Comparison of ENCODE assay signal across 9 cellular contexts in the genomic region with DNA sequence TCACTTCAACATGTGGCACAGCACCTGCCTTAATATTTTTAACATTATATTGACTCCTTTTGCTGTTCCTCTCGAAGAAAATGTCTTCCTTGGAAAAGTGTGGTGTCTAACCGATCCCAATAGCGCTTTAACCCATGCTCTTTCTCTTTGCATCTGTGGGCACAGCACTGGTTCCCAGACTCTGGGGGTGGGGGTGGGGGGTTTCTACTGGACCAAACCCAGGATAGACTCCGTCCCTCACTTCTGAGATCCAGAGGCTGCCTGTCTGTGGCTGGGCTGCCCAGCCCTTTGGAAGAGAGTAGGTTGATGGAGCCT. TPM values are rescaled to one million over a fixed set of nuclear protein-coding genes. Genes with fewer than 3 reads are reported as not detected.
DNase-seq lines count a peak whose midpoint lies in the region; ATAC-seq and TF ChIP-seq lines count a peak whose summit lies in the region.
"Had no signal": no experiment of that assay in that cellular context is flagged by ENCODE, and none has a peak within 500 bp of the region (broad histone marks: within the 10 kb centered on the region; RNA-seq: fewer than 3 reads in every experiment).

No MANE protein-coding gene starts in this region.

- peaks cover 0 to 27% (median 12%) of the 10 kb centered on the region in 4 donors for H3K4me1 ChIP-seq in tibial artery

- no peaks in the 10 kb centered on the region for H3K9me3 Mint-ChIP-seq in activated T-cell treated with anti-CD3 and anti-CD28 coated beads, Interleukin-2, amount 50 U/mL, for 4 hours

- 38 to 42% (median 41%) methylated on average over 4 of the region's 4 CpGs for WGBS in adipose tissue, 3 donors
- 34 to 46% methylated on average over 4 of the region's 4 CpGs for WGBS in lower leg skin, 2 donors

- no peaks in the 10 kb centered on the region for H3K27me3 Mint-ChIP-seq in activated T-cell treated with anti-CD3 and anti-CD28 coated beads, Interleukin-2, amount 50 U/mL, for 4 hours (ENCODE audit: low read depth)

- H3K4me3 ChIP-seq in lower leg skin (ENCODE audit: low read depth, poor library complexity, severe bottlenecking) (peak overlapping the region; percentile 55), tibial artery (peak overlapping the region; percentile 62 to 66)

- no peak for DNase-seq in activated T-cell treated with anti-CD3 and anti-CD28 coated beads, Interleukin-2, amount 50 U/mL, for 4 hours
- DNase-seq in activated T-cell treated with anti-CD3 and anti-CD28 coated beads, Interleukin-2, amount 50 U/mL, for 1 hour: no peak
- DNase-seq in lower leg skin (ENCODE audit: low spot score in 2 of 2): no peak
- no peak for DNase-seq in tibial artery
- DNase-seq in HPDE6-E6E7 (ENCODE audit: extremely low spot score): no peak
- no peak for DNase-seq in NCI-H187 treated with DMSO at 0.1 percent for 48 hours (lab: John Stamatoyannopoulos, UW)
- DNase-seq: OCI-M1 had no signal

- TF ChIP-seq POLR2A in lower leg skin (IDR thresholded peaks at IDR 0.05): no peak

- peak overlapping the region; percentile 98 for H3K4me3 Mint-ChIP-seq in activated T-cell treated with anti-CD3 and anti-CD28 coated beads, Interleukin-2, amount 50 U/mL, for 4 hours

- ATAC-seq in activated T-cell treated with anti-CD3 and anti-CD28 coated beads, Interleukin-2, amount 50 U/mL, for 4 hours: no peak
- ATAC-seq in GM18909 (IDR thresholded peaks at IDR 0.05; ENCODE audit: poor library complexity, unreplicated experiment): no peak

- TF ChIP-seq CTCF in lower leg skin (IDR thresholded peaks at IDR 0.05) (no peak), tibial artery (IDR thresholded peaks at IDR 0.05) (no peak)

- H3K9me3 ChIP-seq in tibial artery: no peaks in the 10 kb centered on the region

- H3K27me3 ChIP-seq in tibial artery: no peaks in the 10 kb centered on the region

- peaks cover 30% of the 10 kb centered on the region for H3K4me1 Mint-ChIP-seq in activated T-cell treated with anti-CD3 and anti-CD28 coated beads, Interleukin-2, amount 50 U/mL, for 4 hours (ENCODE audit: low read depth)

- no peaks in the 10 kb centered on the region for H3K36me3 ChIP-seq in tibial artery

- H3K36me3 Mint-ChIP-seq in activated T-cell treated with anti-CD3 and anti-CD28 coated beads, Interleukin-2, amount 50 U/mL, for 4 hours (ENCODE audit: insufficient read depth): peaks cover 4% of the 10 kb centered on the region

- H3K27ac ChIP-seq in adipose tissue (ENCODE audit: low read depth, low read length) (peak overlapping the region; percentile 15), tibial artery (peak overlapping the region; percentile 97)

- intact Hi-C loops in lower leg skin (cut with DNase I; ENCODE audit: low total_unique reads) (no loop called here), tibial artery (cut with DNase I; ENCODE audit: low total_unique reads) (no loop called here)

RNA-seq across cellular contexts. Expression of gene ZNF292, which starts 3.9 kb away (rescaled TPM):
- total RNA-seq in activated T-cell treated with anti-CD3 and anti-CD28 coated beads, Interleukin-2, amount 50 U/mL, for 4 hours: 10 to 100 TPM; 26.5 to 46.3 (median 38.2) TPM
- polyA plus RNA-seq in adipose tissue: 1 to 10 TPM; 2.5 to 3.6 (median 3.3) TPM
- 10 to 100 TPM; 28.5 to 46.8 (median 36.9) TPM for total RNA-seq in lower leg skin

RNA-seq across cellular contexts. Expression of gene CGA, which starts 56.5 kb away (rescaled TPM):
- not detected for total RNA-seq in activated T-cell treated with anti-CD3 and anti-CD28 coated beads, Interleukin-2, amount 50 U/mL, for 4 hours
- under 1 TPM in 1 of 3 donors, not detected in 2; 0.08 TPM for polyA plus RNA-seq in adipose tissue
- 1 to 10 TPM in 3 of 4 donors, under 1 TPM in 1; 0.59 to 5.9 (median 3.4) TPM for total RNA-seq in lower leg skin
